ENCODE assay signal across 1 cellular context in genomic region chr22:43090130-43090789, GRCh38.
TF ChIP-seq lines count a peak whose summit lies in the region.

No MANE protein-coding gene starts in this region.

TF ChIP-seq in H1, 55 proteins besides CTCF, POLR2A, EP300 and RAD21 (continued from another document):
- TF ChIP-seq E2F6 (IDR thresholded peaks at IDR 0.05) (no peak), ASH2L (IDR thresholded peaks at IDR 0.05; ENCODE audit: low read length) (no peak), RBBP5 (IDR thresholded peaks at IDR 0.05; ENCODE audit: borderline replicate concordance, low read depth, low read length) (no peak), BACH1 (IDR thresholded peaks at IDR 0.05; ENCODE audit: low read length) (no peak), GABPA (IDR thresholded peaks at IDR 0.05; ENCODE audit: borderline replicate concordance, insufficient read depth, low read length) (no peak), USF2 (IDR thresholded peaks at IDR 0.05; ENCODE audit: low read length) (no peak), HDAC2 (IDR thresholded peaks at IDR 0.05; ENCODE audit: borderline replicate concordance in 1 of 2, low read depth in 2 of 2, low read length in 2 of 2) (no peak), SP4 (IDR thresholded peaks at IDR 0.05; ENCODE audit: low read length) (no peak), BCL11A (IDR thresholded peaks at IDR 0.05; ENCODE audit: low read depth in 2 of 2, low read length in 2 of 2) (no peak), SUZ12 (IDR thresholded peaks at IDR 0.05; ENCODE audit: low read length) (no peak), ZNF274 (IDR thresholded peaks at IDR 0.05; ENCODE audit: borderline replicate concordance, extremely low read depth, low read length) (no peak), TBP (IDR thresholded peaks at IDR 0.05; ENCODE audit: low read depth, low read length) (no peak)
